ENCODE assay signal across 20 cellular contexts in genomic region chr12:130592641-130593040, GRCh38.
DNase-seq lines count a peak whose midpoint lies in the region; ATAC-seq and TF ChIP-seq lines count a peak whose summit lies in the region.
"Had no signal": no experiment of that assay in that cellular context is flagged by ENCODE, and none has a peak within 500 bp of the region (broad histone marks: within the 10 kb centered on the region; RNA-seq: fewer than 3 reads in every experiment).

No MANE protein-coding gene starts in this region.

- no peak overlapping the region for H3K14ac ChIP-seq in neuronal stem cell (ENCODE audit: low read length)

- H2BK120ac ChIP-seq in neuronal stem cell (ENCODE audit: low read depth, low read length) = no peak overlapping the region

- H3K9me3 ChIP-seq in right cardiac atrium (ENCODE audit: control insufficient read depth, low read length) (no peaks in the 10 kb centered on the region), neuronal stem cell (replicated peaks in 1 of 2; ENCODE audit: control insufficient read depth in 2 of 2, insufficient read depth in 1 of 2, low read depth in 1 of 2, low read length in 2 of 2) (peaks cover 0 to 2% of the 10 kb centered on the region in 2 donors)
- H3K9me3 ChIP-seq: A549 had no signal

- intact Hi-C loops in cardiac septum (cut with DNase I) = no loop called here
- intact Hi-C loops in right cardiac atrium (cut with DNase I) = no loop called here

- no peaks in the 10 kb centered on the region for H3K79me1 ChIP-seq in neuronal stem cell (ENCODE audit: low read depth, low read length)

- H2BK15ac ChIP-seq in neuronal stem cell (ENCODE audit: low read length) = no peak overlapping the region

- ATAC-seq in right cardiac atrium (no peak), HG03280 (IDR thresholded peaks at IDR 0.05; ENCODE audit: unreplicated experiment) (no peak)
- ATAC-seq: A549; CD8-positive, alpha-beta T cell; GM12878 had no signal

- H3K23ac ChIP-seq in neuronal stem cell (ENCODE audit: low read depth, low read length, poor library complexity) = peak overlapping the region; percentile 32

- H2BK12ac ChIP-seq in neuronal stem cell (ENCODE audit: low read length) = no peak overlapping the region

- no peak overlapping the region for H4K91ac ChIP-seq in neuronal stem cell (ENCODE audit: low read depth, low read length, poor library complexity)

- no peak overlapping the region for H3K4ac ChIP-seq in neuronal stem cell (ENCODE audit: low read length)

- H3K9ac ChIP-seq in neuronal stem cell (ENCODE audit: low read depth, low read length, poor library complexity) = no peak overlapping the region

- peak overlapping the region; percentile 17 for H2BK5ac ChIP-seq in neuronal stem cell (ENCODE audit: low read length)

- peak overlapping the region; percentile 31 for H2AK5ac ChIP-seq in neuronal stem cell (ENCODE audit: low read depth, low read length)

- DNase-seq in cardiac septum (ENCODE audit: low spot score) (peak; percentile 47), right cardiac atrium (no peak), Daoy (ENCODE audit: low read depth) (peak; percentile 23), neuronal stem cell (ENCODE audit: low spot score) (no peak), retina (peak; percentile 25), erythroblast (lab: John Stamatoyannopoulos, UW) (no peak), NCI-H2171 treated with DMSO at 0.1 percent for 48 hours (lab: John Stamatoyannopoulos, UW) (no peak)
- DNase-seq: AML-193; Caco-2; Calu3; CD4-positive, alpha-beta T cell; CD8-positive, alpha-beta T cell; DMS79 treated with DMSO at 0.1 percent for 48 hours; EL; GDM1 had no signal

- H3K18ac ChIP-seq in neuronal stem cell (ENCODE audit: low read length) = peak overlapping the region; percentile 65

- H3K4me2 ChIP-seq in neuronal stem cell (ENCODE audit: insufficient read depth, low read length, poor library complexity, severe bottlenecking) = no peak overlapping the region
- H3K4me2 ChIP-seq: A549 had no signal

- no peaks in the 10 kb centered on the region for H3K27me3 ChIP-seq in right cardiac atrium (ENCODE audit: control insufficient read depth, insufficient read depth)
- H3K27me3 ChIP-seq in neuronal stem cell (ENCODE audit: control insufficient read depth in 3 of 3, insufficient read depth in 3 of 3, low read depth in 1 of 3, low read length in 3 of 3) = no peaks in the 10 kb centered on the region

- H3K4me1 ChIP-seq in right cardiac atrium (ENCODE audit: control insufficient read depth, insufficient read depth, low read length) (no peaks in the 10 kb centered on the region), neuronal stem cell (ENCODE audit: control insufficient read depth in 2 of 2, insufficient read depth in 1 of 2, low read depth in 1 of 2, low read length in 2 of 2) (peaks cover 0 to 8% of the 10 kb centered on the region in 2 donors)
- H3K4me1 ChIP-seq: A549, Caco-2 had no signal

- no peak overlapping the region for H4K8ac ChIP-seq in neuronal stem cell (ENCODE audit: low read depth, low read length)

- H3K4me3 ChIP-seq in right cardiac atrium (ENCODE audit: low read length) (no peak overlapping the region), neuronal stem cell (ENCODE audit: low read length in 2 of 2) (no peak overlapping the region)
- H3K4me3 ChIP-seq: A549, GM12878 had no signal

- WGBS in right cardiac atrium = 88% methylated on average over 23 of the region's 23 CpGs
- WGBS in neuronal stem cell (ENCODE audit: extremely low coverage in 2 of 2, insufficient read length in 2 of 2, insufficient replicate concordance in 1 of 2), 2 donors = no CpG with 5 or more reads among the region's 23 CpGs

- TF ChIP-seq POLR2A in erythroblast (IDR thresholded peaks at IDR 0.05; ENCODE audit: low read length) = no peak

- H3K36me3 ChIP-seq in neuronal stem cell (replicated peaks in 1 of 2; ENCODE audit: control insufficient read depth in 2 of 2, insufficient read depth in 2 of 2, low read length in 2 of 2) = no peaks in the 10 kb centered on the region

- no peak overlapping the region for H2AFZ ChIP-seq in neuronal stem cell (ENCODE audit: low read length)

- H3K27ac ChIP-seq in right cardiac atrium (ENCODE audit: low read length) (no peak overlapping the region), neuronal stem cell (replicated peaks; ENCODE audit: low read length) (no peak overlapping the region)
- H3K27ac ChIP-seq: 22Rv1, A549, C4-2B had no signal

Comparison
In these comparisons a context has a peak if more than half of its experiments do, and no peak if none do; other contexts are left out.
1. DNase-seq: peak in cardiac septum (single experiment), Daoy (single experiment) and retina (single experiment); none in right cardiac atrium (0 of 3), neuronal stem cell (single experiment), erythroblast (0 of 2) and NCI-H2171 treated with DMSO at 0.1 percent for 48 hours (single experiment).